ENCODE assay signal across 8 cellular contexts in genomic region chr11:102111011-102111786, GRCh38. TPM values are rescaled to one million over a fixed set of nuclear protein-coding genes. Genes with fewer than 3 reads are reported as not detected.
A peak's percentile ranks its signal among the peaks of the same experiment; 100 is the strongest.
DNase-seq lines count a peak whose midpoint lies in the region; ATAC-seq, FAIRE-seq and TF ChIP-seq lines count a peak whose summit lies in the region.

No MANE protein-coding gene starts in this region.

- ATAC-seq in right cardiac atrium = peak; percentile 63 to 79
- ATAC-seq in HG02759 (IDR thresholded peaks at IDR 0.05; ENCODE audit: unreplicated experiment) = no peak

- H3K27me3 ChIP-seq in right cardiac atrium (ENCODE audit: control insufficient read depth, insufficient read depth) = no peaks in the 10 kb centered on the region

- peak overlapping the region; percentile 100 for H3K27ac Mint-ChIP-seq in progenitor cell of endocrine pancreas

- peak overlapping the region; percentile 97 for H3K4me3 Mint-ChIP-seq in progenitor cell of endocrine pancreas (ENCODE audit: low read depth)

- no peaks in the 10 kb centered on the region for H3K9me3 ChIP-seq in right cardiac atrium (ENCODE audit: control insufficient read depth, low read length)

- FAIRE-seq in D721Med (lab: Jason Lieb, UNC) = no peak

- intact Hi-C loops in right cardiac atrium (cut with DNase I) = loop anchor here in 2 of 4 donors (10.0 kb wide), 4 partner anchors 54 to 154 kb away; no protein-coding TSS in a partner anchor

- no peaks in the 10 kb centered on the region for H3K27me3 Mint-ChIP-seq in progenitor cell of endocrine pancreas

- H3K4me1 Mint-ChIP-seq in progenitor cell of endocrine pancreas (ENCODE audit: low read depth) = peaks cover 35% of the 10 kb centered on the region

- H3K4me3 ChIP-seq in right cardiac atrium (ENCODE audit: low read length) = peak overlapping the region; percentile 99

- under 1% methylated on average over 61 of the region's 61 CpGs for WGBS in right cardiac atrium

- TF ChIP-seq CTCF in LNCAP (IDR thresholded peaks at IDR 0.05) (peak; percentile 45; the same call in 1 of the 2 replicates), progenitor cell of endocrine pancreas (IDR thresholded peaks at IDR 0.05; ENCODE audit: unreplicated experiment) (peak; percentile 24), D721Med (IDR thresholded peaks at IDR 0.05; ENCODE audit: insufficient read depth, missing control alignments) (no peak)

- H3K4me1 ChIP-seq in right cardiac atrium (ENCODE audit: control insufficient read depth, insufficient read depth, low read length) = no peaks in the 10 kb centered on the region

- H3K27ac ChIP-seq in right cardiac atrium (ENCODE audit: low read length) = peak overlapping the region; percentile 99

- peak; percentile 89 for DNase-seq in GM03348 (ENCODE audit: low spot score)
- peak; percentile 95 for DNase-seq in astrocyte of the hippocampus (ENCODE audit: low read depth, low spot score)
- DNase-seq in right cardiac atrium = peak; percentile 75 to 91 (median 87)
- DNase-seq in progenitor cell of endocrine pancreas (ENCODE audit: low spot score, unreplicated experiment) = peak; percentile 85
- no peak for DNase-seq in NCI-H1105 treated with DMSO at 0.1 percent for 48 hours (lab: John Stamatoyannopoulos, UW)
- no peak for DNase-seq in D721Med (ENCODE audit: insufficient read length, low spot score)

- H3K9me3 Mint-ChIP-seq in progenitor cell of endocrine pancreas (ENCODE audit: low read depth) = no peaks in the 10 kb centered on the region

- H3K36me3 Mint-ChIP-seq in progenitor cell of endocrine pancreas (ENCODE audit: insufficient read depth) = peaks cover 3% of the 10 kb centered on the region

RNA-seq across cellular contexts. Expression of gene YAP1, which starts 1.0 kb away (rescaled TPM):
- total RNA-seq in right cardiac atrium (100 to 1,000 TPM in 3 of 4 donors, 10 to 100 TPM in 1; 97.4 to 112 (median 106) TPM), progenitor cell of endocrine pancreas (199 and 204 TPM in 2 replicates)
- polyA plus RNA-seq in right cardiac atrium = 32.0 TPM

Comparison
In these comparisons a context has a peak if more than half of its experiments do, and no peak if none do; other contexts are left out.
1. DNase-seq: peak in GM03348 (single experiment), astrocyte of the hippocampus (single experiment), right cardiac atrium (3 of 3) and progenitor cell of endocrine pancreas (single experiment); none in NCI-H1105 treated with DMSO at 0.1 percent for 48 hours (single experiment) and D721Med (single experiment).